Comparison of ENCODE assay signal across 8 cellular contexts in genomic region chr21:43585924-43586411, GRCh38.
A peak's percentile ranks its signal among the peaks of the same experiment; 100 is the strongest.
DNase-seq lines count a peak whose midpoint lies in the region; ATAC-seq, FAIRE-seq and TF ChIP-seq lines count a peak whose summit lies in the region.

No MANE protein-coding gene starts in this region.

- POLR2A ChIA-PET in CD8-positive, alpha-beta memory T cell (lab: Charles Lee): interaction anchor here (0.7 kb wide), 1 partner anchor 1740 kb away, joined by 4 read pairs; no protein-coding TSS in a partner anchor

- H3K9me3 ChIP-seq in cardiac muscle cell (ENCODE audit: low read depth): no peaks in the 10 kb centered on the region
- H3K9me3 ChIP-seq in CD8-positive, alpha-beta memory T cell (ENCODE audit: low read length): no peaks in the 10 kb centered on the region

- H3K4me1 Mint-ChIP-seq in CD8-positive, alpha-beta memory T cell: no peaks in the 10 kb centered on the region

- FAIRE-seq in GM12892 (lab: Jason Lieb, UNC): peak; percentile 40

- peaks cover 2% of the 10 kb centered on the region for H3K4me1 ChIP-seq in cardiac muscle cell (ENCODE audit: low read depth)
- no peaks in the 10 kb centered on the region for H3K4me1 ChIP-seq in CD8-positive, alpha-beta memory T cell (ENCODE audit: insufficient read depth, low read length)

- H3K4me3 ChIP-seq in cardiac muscle cell: no peak overlapping the region
- no peak overlapping the region for H3K4me3 ChIP-seq in CD8-positive, alpha-beta memory T cell (ENCODE audit: low read length)

- no peaks in the 10 kb centered on the region for H3K27me3 ChIP-seq in cardiac muscle cell
- no peaks in the 10 kb centered on the region for H3K27me3 ChIP-seq in CD8-positive, alpha-beta memory T cell (ENCODE audit: insufficient read depth, low read length, poor library complexity, severe bottlenecking)

- DNase-seq in GM12892 (ENCODE audit: insufficient read length): no peak
- DNase-seq in cardiac muscle cell (ENCODE audit: low read depth in 1 of 2, low spot score in 1 of 2): peak; percentile 35 to 100
- DNase-seq in sciatic nerve (ENCODE audit: low spot score): no peak
- no peak for DNase-seq in activated T-cell treated with anti-CD3 and anti-CD28 coated beads, Interleukin-2, amount 50 U/mL, for 1 hour
- DNase-seq in CD1c-positive myeloid dendritic cell (ENCODE audit: extremely low spot score): no peak
- no peak for DNase-seq in CD8-positive, alpha-beta memory T cell
- no peak for DNase-seq in NCI-H1694 (lab: John Stamatoyannopoulos, UW)

- peaks cover 0 to 31% of the 10 kb centered on the region in 2 donors for H3K27me3 Mint-ChIP-seq in CD8-positive, alpha-beta memory T cell

- ATAC-seq in SK-N-SH treated with all-trans-retinoic acid at 6 μM for 48 hours: peak; percentile 99
- ATAC-seq in sciatic nerve: peak; percentile 98

- H3K27ac Mint-ChIP-seq in CD8-positive, alpha-beta memory T cell: peak overlapping the region in 1 of 8 donors; percentile 19

- intact Hi-C loops in sciatic nerve (cut with DNase I): no loop called here

- no peak overlapping the region for H3K27ac ChIP-seq in cardiac muscle cell
- no peak overlapping the region for H3K27ac ChIP-seq in CD8-positive, alpha-beta memory T cell (ENCODE audit: low read depth, low read length)

- CTCF ChIA-PET in CD8-positive, alpha-beta memory T cell (lab: Charles Lee): no interaction called here

- no peaks in the 10 kb centered on the region for H3K9me3 Mint-ChIP-seq in CD8-positive, alpha-beta memory T cell

- H3K36me3 Mint-ChIP-seq in CD8-positive, alpha-beta memory T cell: no peaks in the 10 kb centered on the region

- TF ChIP-seq POLR2A in GM12892 (IDR thresholded peaks at IDR 0.05; ENCODE audit: low read depth, low read length): no peak

- no peak for TF ChIP-seq CTCF in cardiac muscle cell (IDR thresholded peaks at IDR 0.05; ENCODE audit: low read depth, low read length)

- H3K36me3 ChIP-seq in cardiac muscle cell: no peaks in the 10 kb centered on the region
- no peaks in the 10 kb centered on the region for H3K36me3 ChIP-seq in CD8-positive, alpha-beta memory T cell (ENCODE audit: insufficient read depth, low read length)

- no peak overlapping the region for H3K4me3 Mint-ChIP-seq in CD8-positive, alpha-beta memory T cell

TF ChIP-seq in SK-N-SH treated with all-trans-retinoic acid at 6 μM for 48 hours, 23 proteins besides CTCF, POLR2A, EP300 and RAD21:
- TF ChIP-seq SNAI2 (CRISPR knock-in tag; IDR thresholded peaks at IDR 0.05): peak; percentile 78; the same call in 1 of the 2 replicates
- 0 out of 2 replicates have a peak, but pooled peaks have one; percentile 3 for TF ChIP-seq ZC3H10 (CRISPR knock-in tag; IDR thresholded peaks at IDR 0.05)
- TF ChIP-seq ZNF565 (CRISPR knock-in tag; conservative IDR thresholded peaks at IDR 0.05; ENCODE audit: low read depth): no peak
- peak; percentile 55; the same call in 1 of the 2 replicates for TF ChIP-seq ZFP3 (CRISPR knock-in tag; IDR thresholded peaks at IDR 0.05)
- TF ChIP-seq CSDC2 (CRISPR knock-in tag; IDR thresholded peaks at IDR 0.05): 0 out of 2 replicates have a peak, but pooled peaks have one; percentile 75
- no peak for TF ChIP-seq GLIS3 (CRISPR knock-in tag; IDR thresholded peaks at IDR 0.05)
- TF ChIP-seq ISL1 (CRISPR knock-in tag; IDR thresholded peaks at IDR 0.05): peak; percentile 82

Comparison
In these comparisons a context has a peak if more than half of its experiments do, and no peak if none do; other contexts are left out.
1. DNase-seq: peak in cardiac muscle cell (2 of 2); none in GM12892 (single experiment), sciatic nerve (single experiment), activated T-cell treated with anti-CD3 and anti-CD28 coated beads, Interleukin-2, amount 50 U/mL, for 1 hour (single experiment), CD1c-positive myeloid dendritic cell (single experiment), CD8-positive, alpha-beta memory T cell (0 of 5) and NCI-H1694 (single experiment).